Comparison of ENCODE assay signal across 9 cellular contexts in the genomic region with DNA sequence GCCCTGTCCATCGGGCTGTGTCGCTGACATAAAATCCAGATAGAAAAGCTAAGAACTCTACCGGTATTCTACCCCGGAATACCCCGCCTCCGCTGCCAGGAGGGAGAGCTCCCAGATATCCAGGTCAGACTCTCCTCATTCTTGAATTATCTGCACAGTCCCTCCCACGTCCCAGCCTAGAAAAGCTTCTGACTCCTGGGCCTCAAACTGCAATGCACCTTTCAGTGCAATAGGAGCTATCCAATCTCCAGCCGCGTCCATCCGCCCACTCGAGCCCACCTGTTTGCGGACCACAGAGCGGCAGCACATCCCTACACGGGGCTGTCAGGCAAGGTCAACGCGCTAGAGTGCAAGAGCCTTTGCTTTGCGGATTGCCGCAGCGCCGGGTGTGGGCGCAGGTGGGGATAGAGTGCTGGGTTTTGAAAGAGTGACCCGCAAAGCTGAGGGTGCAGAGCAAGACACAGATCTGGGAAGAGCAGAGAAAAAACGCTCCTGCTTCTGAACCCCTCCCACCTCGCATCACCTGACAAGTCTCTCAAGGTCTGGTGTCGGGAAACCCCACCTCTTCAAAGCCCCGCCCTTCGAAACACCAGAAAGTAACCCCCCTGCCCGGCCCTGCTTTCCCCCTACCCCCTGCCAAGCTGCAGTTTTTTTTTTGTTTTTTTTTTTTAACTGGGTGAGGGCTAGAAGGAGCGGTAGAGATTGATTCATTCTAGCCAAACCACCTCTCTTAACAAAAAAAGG. TPM values are rescaled to one million over a fixed set of nuclear protein-coding genes. Genes with fewer than 3 reads are reported as not detected.
A peak's percentile ranks its signal among the peaks of the same experiment; 100 is the strongest.
DNase-seq lines count a peak whose midpoint lies in the region; ATAC-seq, FAIRE-seq and TF ChIP-seq lines count a peak whose summit lies in the region.
"Had no signal": no experiment of that assay in that cellular context is flagged by ENCODE, and none has a peak within 500 bp of the region (broad histone marks: within the 10 kb centered on the region; RNA-seq: fewer than 3 reads in every experiment).

No MANE protein-coding gene starts in this region.

- peak; percentile 70 for TF ChIP-seq RAD21 in HepG2 (CRISPR knock-in tag; IDR thresholded peaks at IDR 0.05)

- H4K20me1 ChIP-seq in HepG2 (ENCODE audit: insufficient read depth, low read length), result peaks cover 3% of the 10 kb centered on the region; the same call in 1 of the 2 replicates

- H3K4me3 ChIP-seq in colonic mucosa (peak overlapping the region; percentile 79), HepG2 (replicated peaks in 1 of 3; ENCODE audit: insufficient read depth in 1 of 3, low read depth in 2 of 3, low read length in 3 of 3) (peak overlapping the region; percentile 92 to 98 (median 98))

- peak; percentile 75 for DNase-seq in Caki2 (ENCODE audit: low read depth)
- peak; percentile 75 for DNase-seq in NCI-H345 treated with DMSO at 0.1 percent for 48 hours (lab: John Stamatoyannopoulos, UW; ENCODE audit: unreplicated experiment)
- peak; percentile 91 for DNase-seq in activated CD4-positive, alpha-beta T cell treated with anti-CD3 and anti-CD28 coated beads, Interleukin-2, amount 10 ng/mL, durations not matched to agents 7 days and 5 days
- DNase-seq in colonic mucosa, result peak; percentile 94
- DNase-seq in HepG2 (ENCODE audit: low spot score), result peak; percentile 84
- peak; percentile 64 for DNase-seq in stimulated activated CD4-positive, alpha-beta T cell treated with anti-CD3 and anti-CD28 coated beads, Interleukin-2, amount 100 ng/mL, for 48 hours
- no peak for DNase-seq in D341Med (ENCODE audit: low spot score)

- peak in 1 of 2 experiments; percentile 59; a peak in 1 of 4 replicates for TF ChIP-seq POLR2A in HepG2 (IDR thresholded peaks at IDR 0.05; ENCODE audit: insufficient read depth in 1 of 2, low read depth in 2 of 2, low read length in 2 of 2)

- peak overlapping the region; percentile 94 for H3K4me2 ChIP-seq in HepG2 (ENCODE audit: low read depth, low read length)

- TF ChIP-seq CTCF in colonic mucosa (IDR thresholded peaks at IDR 0.05) (no peak), HepG2 (CRISPR knock-in tag; IDR thresholded peaks at IDR 0.05) (peak; percentile 63)

- intact Hi-C loops in colonic mucosa (cut with DNase I) (loop anchor here (10.0 kb wide), 1 partner anchor 102 kb away; a partner anchor contains a TSS), HepG2 (cut with micrococcal nuclease; ENCODE audit: unreplicated experiment) (loop anchor here (1.0 to 5.0 kb wide), 2 partner anchors 32 to 40 kb away; a partner anchor contains a TSS)

- peaks cover 53% of the 10 kb centered on the region for H3K4me1 Mint-ChIP-seq in activated CD4-positive, alpha-beta T cell treated with anti-CD3 and anti-CD28 coated beads, Interleukin-2, amount 10 ng/mL, durations not matched to agents 7 days and 5 days

- H3K27me3 Mint-ChIP-seq in activated CD4-positive, alpha-beta T cell treated with anti-CD3 and anti-CD28 coated beads, Interleukin-2, amount 10 ng/mL, durations not matched to agents 7 days and 5 days, result no peaks in the 10 kb centered on the region

- H2AFZ ChIP-seq in HepG2 (ENCODE audit: low read length), result no peak overlapping the region

- BruUV-seq in HepG2 (replicated peaks; lab: Mats Ljungman, UMichigan), result no TSS peak

- H3K9me3 Mint-ChIP-seq in activated CD4-positive, alpha-beta T cell treated with anti-CD3 and anti-CD28 coated beads, Interleukin-2, amount 10 ng/mL, durations not matched to agents 7 days and 5 days, result no peaks in the 10 kb centered on the region

- in situ Hi-C loops in Caki2 (cut with HindIII; ENCODE audit: low pct_unique_long_range_greater_than_20kb, low sequenced_read_pairs), result no loop called here
- in situ Hi-C loops in HepG2 (cut with HindIII; ENCODE audit: extremely low pct_ligation_motif_present, low pct_unique_long_range_greater_than_20kb), result no loop called here

- TF ChIP-seq EP300 in HepG2 (IDR thresholded peaks at IDR 0.05; ENCODE audit: low read depth in 2 of 2, low read length in 2 of 2), result peak in 1 of 2 experiments; percentile 26; a peak in 1 of 4 replicates
- no peak for TF ChIP-seq EP300 in HepG2 (CRISPR knock-in tag; IDR thresholded peaks at IDR 0.05; ENCODE audit: borderline replicate concordance)

- no peaks in the 10 kb centered on the region for H3K36me3 ChIP-seq in colonic mucosa
- H3K36me3 ChIP-seq in HepG2 (replicated peaks in 1 of 2; ENCODE audit: control insufficient read depth in 1 of 2, insufficient read depth in 2 of 2, low read length in 2 of 2), result 0 out of 5 replicates have a peak, but pooled peaks cover 0 to 2% of the 10 kb centered on the region in 2 experiments

- CTCF ChIA-PET in activated CD4-positive, alpha-beta T cell treated with anti-CD3 and anti-CD28 coated beads, Interleukin-2, amount 10 ng/mL, durations not matched to agents 7 days and 5 days (lab: Charles Lee), result interaction anchor here (0.8 to 2.0 kb wide), 6 partner anchors 11 to 78 kb away, joined by 3 to 11 read pairs (median 4); a partner anchor contains a TSS
- CTCF ChIA-PET in HepG2 (lab: Yijun Ruan, JAX; ENCODE audit: low intra/inter-chr PET ratio, low total read pairs), result no interaction called here

- peaks cover 47% of the 10 kb centered on the region for H3K36me3 Mint-ChIP-seq in activated CD4-positive, alpha-beta T cell treated with anti-CD3 and anti-CD28 coated beads, Interleukin-2, amount 10 ng/mL, durations not matched to agents 7 days and 5 days (ENCODE audit: low read depth)

- 7% methylated on average over 26 of the region's 29 CpGs for WGBS in HepG2 (ENCODE audit: low lambda C conversion rate)

- H3K27me3 ChIP-seq in colonic mucosa (no peaks in the 10 kb centered on the region), HepG2 (ENCODE audit: control insufficient read depth in 1 of 2, insufficient read depth in 2 of 2, low read length in 2 of 2) (no peaks in the 10 kb centered on the region; a peak in 1 of 5 replicates)

- H3K79me2 ChIP-seq in HepG2 (ENCODE audit: insufficient read depth, low read length), result peaks cover 20% of the 10 kb centered on the region

- FAIRE-seq in HepG2 (lab: Jason Lieb, UNC), result peak; percentile 83
- FAIRE-seq: TTC549 had no signal

- H3K9me3 ChIP-seq in colonic mucosa (no peaks in the 10 kb centered on the region), HepG2 (ENCODE audit: low read length) (no peaks in the 10 kb centered on the region)

- peak overlapping the region; percentile 89 to 99 for H3K9ac ChIP-seq in colonic mucosa (ENCODE audit: low read depth in 2 of 2, low read length in 2 of 2)
- peak overlapping the region; percentile 92 for H3K9ac ChIP-seq in HepG2 (ENCODE audit: insufficient read depth, low read depth, low read length)

- peak overlapping the region; percentile 100 for H3K27ac ChIP-seq in colonic mucosa
- peak overlapping the region; percentile 83 for H3K27ac ChIP-seq in HepG2 (ENCODE audit: extremely low read length, insufficient read depth, low read length)

- POLR2A ChIA-PET in activated CD4-positive, alpha-beta T cell treated with anti-CD3 and anti-CD28 coated beads, Interleukin-2, amount 10 ng/mL, durations not matched to agents 7 days and 5 days (lab: Charles Lee), result interaction anchor here (0.9 kb wide), 1 partner anchor 11 kb away, joined by 3 read pairs; no protein-coding TSS in a partner anchor
- POLR2A ChIA-PET in HepG2 (lab: Yijun Ruan, JAX), result interaction anchor here (0.6 to 2.7 kb wide), 10 partner anchors 10 to 340 kb away, joined by 3 to 40 read pairs (median 9); a partner anchor contains a TSS

- peak overlapping the region; percentile 96 for H3K27ac Mint-ChIP-seq in activated CD4-positive, alpha-beta T cell treated with anti-CD3 and anti-CD28 coated beads, Interleukin-2, amount 10 ng/mL, durations not matched to agents 7 days and 5 days

- peak overlapping the region; percentile 99 for H3K4me3 Mint-ChIP-seq in activated CD4-positive, alpha-beta T cell treated with anti-CD3 and anti-CD28 coated beads, Interleukin-2, amount 10 ng/mL, durations not matched to agents 7 days and 5 days

- H3K4me1 ChIP-seq in colonic mucosa, result peaks cover 16% of the 10 kb centered on the region
- H3K4me1 ChIP-seq in HepG2 (ENCODE audit: insufficient read depth, low read length), result peaks cover 24% of the 10 kb centered on the region

- ATAC-seq in HG02759 (IDR thresholded peaks at IDR 0.05; ENCODE audit: unreplicated experiment), result peak; percentile 28
- peak; percentile 65 for ATAC-seq in HepG2

RNA-seq across cellular contexts. Expression of a gene that starts 1.3 kb away (rescaled TPM):
- 132 and 145 TPM in 2 replicates for total RNA-seq in Caki2 (2014; rRNA removed; shearing (Covaris generic); ENCODE audit: low replicate concordance)
- total RNA-seq in activated CD4-positive, alpha-beta T cell treated with anti-CD3 and anti-CD28 coated beads, Interleukin-2, amount 10 ng/mL, durations not matched to agents 7 days and 5 days, result 100 to 1,000 TPM; 246 to 263 TPM
- total RNA-seq in colonic mucosa, result 100 to 1,000 TPM; 204 to 235 TPM
- 16.4 and 32.3 TPM in 2 replicates for total RNA-seq in HepG2 (2016; rRNA removed; fragmentation: Illumina TruSeq; extraction: Trizol)
- total RNA-seq in HepG2 (2016; cell fraction: cytosol; rRNA removed; fragmentation: Illumina TruSeq; extraction: Trizol; ENCODE audit: low read depth), result 3.4 and 4.1 TPM in 2 replicates
- 13.6 and 35.0 TPM in 2 replicates for total RNA-seq in HepG2 (2016; cell fraction: insoluble cytoplasmic fraction; rRNA removed; fragmentation: Illumina TruSeq; extraction: Trizol)
- total RNA-seq in HepG2 (2016; cell fraction: membrane; rRNA removed; fragmentation: Illumina TruSeq; extraction: Trizol), result 11.4 and 11.8 TPM in 2 replicates
- 44.6 and 52.1 TPM in 2 replicates for total RNA-seq in HepG2 (2016; cell fraction: nucleus; rRNA removed; fragmentation: Illumina TruSeq; extraction: Trizol)
- polyA plus RNA-seq in HepG2 (2011; rRNA removed), result 27.4 and 34.1 TPM in 2 replicates
- 14.8 and 18.3 TPM in 2 replicates for polyA plus RNA-seq in HepG2 (2011; cell fraction: cytosol; rRNA removed)
- polyA plus RNA-seq in HepG2 (2011; cell fraction: nucleus; rRNA removed), result 62.2 and 64.2 TPM in 2 replicates
- 21.4 and 27.7 TPM in 2 replicates for polyA plus RNA-seq in HepG2 (2012)
- 3.1 and 3.4 TPM in 2 replicates for polyA plus RNA-seq in HepG2 (2016; cell fraction: cytosol; fragmentation: Illumina TruSeq; extraction: Trizol; ENCODE audit: low read depth)
- 15.2 and 22.3 TPM in 2 replicates for polyA plus RNA-seq in HepG2 (2016; cell fraction: insoluble cytoplasmic fraction; fragmentation: Illumina TruSeq; extraction: Trizol; ENCODE audit: low read depth)
- 9.3 and 9.6 TPM in 2 replicates for polyA plus RNA-seq in HepG2 (2016; cell fraction: membrane; fragmentation: Illumina TruSeq; extraction: Trizol; ENCODE audit: low read depth)
- 88.3 and 92.5 TPM in 2 replicates for polyA plus RNA-seq in HepG2 (2016; cell fraction: nucleus; fragmentation: Illumina TruSeq; extraction: Trizol; ENCODE audit: insufficient read depth, low read depth)
- polyA minus RNA-seq in HepG2 (2011; rRNA and poly(A)+ RNA removed; ENCODE audit: low replicate concordance), result 44.2 and 51.1 TPM in 2 replicates
- 23.7 and 33.9 TPM in 2 replicates for polyA minus RNA-seq in HepG2 (2011; cell fraction: cytosol; rRNA and poly(A)+ RNA removed)
- 18.7 and 22.5 TPM in 2 replicates for polyA minus RNA-seq in HepG2 (2011; cell fraction: nucleus; rRNA and poly(A)+ RNA removed)

RNA-seq across cellular contexts. Expression of a gene that starts 5.0 kb away (rescaled TPM):
- 16.1 and 16.6 TPM in 2 replicates for total RNA-seq in Caki2 (2014; rRNA removed; shearing (Covaris generic); ENCODE audit: low replicate concordance)
- total RNA-seq in activated CD4-positive, alpha-beta T cell treated with anti-CD3 and anti-CD28 coated beads, Interleukin-2, amount 10 ng/mL, durations not matched to agents 7 days and 5 days, result 10 to 100 TPM; 15.8 to 16.9 TPM
- total RNA-seq in colonic mucosa, result 10 to 100 TPM; 12.4 to 16.9 TPM
- total RNA-seq in HepG2 (2016; rRNA removed; fragmentation: Illumina TruSeq; extraction: Trizol), result 6.6 and 8.0 TPM in 2 replicates
- total RNA-seq in HepG2 (2016; cell fraction: cytosol; rRNA removed; fragmentation: Illumina TruSeq; extraction: Trizol; ENCODE audit: low read depth), result 2.3 and 2.6 TPM in 2 replicates
- 5.5 and 8.7 TPM in 2 replicates for total RNA-seq in HepG2 (2016; cell fraction: insoluble cytoplasmic fraction; rRNA removed; fragmentation: Illumina TruSeq; extraction: Trizol)
- total RNA-seq in HepG2 (2016; cell fraction: membrane; rRNA removed; fragmentation: Illumina TruSeq; extraction: Trizol), result 7.1 and 7.2 TPM in 2 replicates
- 5.7 and 6.4 TPM in 2 replicates for total RNA-seq in HepG2 (2016; cell fraction: nucleus; rRNA removed; fragmentation: Illumina TruSeq; extraction: Trizol)
- polyA plus RNA-seq in HepG2 (2011; rRNA removed), result 10.6 and 13.4 TPM in 2 replicates
- 8.3 and 11.3 TPM in 2 replicates for polyA plus RNA-seq in HepG2 (2011; cell fraction: cytosol; rRNA removed)
- polyA plus RNA-seq in HepG2 (2011; cell fraction: nucleus; rRNA removed), result 21.6 and 22.3 TPM in 2 replicates
- polyA plus RNA-seq in HepG2 (2012), result 7.0 and 7.7 TPM in 2 replicates
- 1.6 and 1.7 TPM in 2 replicates for polyA plus RNA-seq in HepG2 (2016; cell fraction: cytosol; fragmentation: Illumina TruSeq; extraction: Trizol; ENCODE audit: low read depth)
- 6.1 and 6.4 TPM in 2 replicates for polyA plus RNA-seq in HepG2 (2016; cell fraction: insoluble cytoplasmic fraction; fragmentation: Illumina TruSeq; extraction: Trizol; ENCODE audit: low read depth)
- 5.8 and 6.0 TPM in 2 replicates for polyA plus RNA-seq in HepG2 (2016; cell fraction: membrane; fragmentation: Illumina TruSeq; extraction: Trizol; ENCODE audit: low read depth)
- 12.9 TPM in 2 replicates for polyA plus RNA-seq in HepG2 (2016; cell fraction: nucleus; fragmentation: Illumina TruSeq; extraction: Trizol; ENCODE audit: insufficient read depth, low read depth)
- 17.5 and 28.0 TPM in 2 replicates for polyA minus RNA-seq in HepG2 (2011; rRNA and poly(A)+ RNA removed; ENCODE audit: low replicate concordance)
- polyA minus RNA-seq in HepG2 (2011; cell fraction: cytosol; rRNA and poly(A)+ RNA removed), result 5.7 and 6.2 TPM in 2 replicates
- polyA minus RNA-seq in HepG2 (2011; cell fraction: nucleus; rRNA and poly(A)+ RNA removed), result 7.8 and 9.8 TPM in 2 replicates

RNA-seq across cellular contexts. Expression of a gene that starts 10.2 kb away (rescaled TPM):
- 56.5 and 59.5 TPM in 2 replicates for total RNA-seq in Caki2 (2014; rRNA removed; shearing (Covaris generic); ENCODE audit: low replicate concordance)
- 100 to 1,000 TPM in 1 of 2 experiments, 10 to 100 TPM in 1; 98.9 to 113 TPM for total RNA-seq in activated CD4-positive, alpha-beta T cell treated with anti-CD3 and anti-CD28 coated beads, Interleukin-2, amount 10 ng/mL, durations not matched to agents 7 days and 5 days
- 10 to 100 TPM; 38.7 to 46.7 TPM for total RNA-seq in colonic mucosa
- 48.9 and 49.4 TPM in 2 replicates for total RNA-seq in HepG2 (2016; rRNA removed; fragmentation: Illumina TruSeq; extraction: Trizol)
- 9.4 and 11.8 TPM in 2 replicates for total RNA-seq in HepG2 (2016; cell fraction: cytosol; rRNA removed; fragmentation: Illumina TruSeq; extraction: Trizol; ENCODE audit: low read depth)
- total RNA-seq in HepG2 (2016; cell fraction: insoluble cytoplasmic fraction; rRNA removed; fragmentation: Illumina TruSeq; extraction: Trizol), result 39.5 and 51.1 TPM in 2 replicates
- total RNA-seq in HepG2 (2016; cell fraction: membrane; rRNA removed; fragmentation: Illumina TruSeq; extraction: Trizol), result 35.4 and 40.7 TPM in 2 replicates
- total RNA-seq in HepG2 (2016; cell fraction: nucleus; rRNA removed; fragmentation: Illumina TruSeq; extraction: Trizol), result 28.1 and 35.0 TPM in 2 replicates
- 21.5 and 21.8 TPM in 2 replicates for polyA plus RNA-seq in HepG2 (2011; rRNA removed)
- polyA plus RNA-seq in HepG2 (2011; cell fraction: cytosol; rRNA removed), result 8.9 and 9.8 TPM in 2 replicates
- polyA plus RNA-seq in HepG2 (2011; cell fraction: nucleus; rRNA removed), result 37.6 and 42.8 TPM in 2 replicates
- 28.0 and 40.6 TPM in 2 replicates for polyA plus RNA-seq in HepG2 (2012)
- 9.5 and 11.3 TPM in 2 replicates for polyA plus RNA-seq in HepG2 (2016; cell fraction: cytosol; fragmentation: Illumina TruSeq; extraction: Trizol; ENCODE audit: low read depth)
- 46.2 and 62.5 TPM in 2 replicates for polyA plus RNA-seq in HepG2 (2016; cell fraction: insoluble cytoplasmic fraction; fragmentation: Illumina TruSeq; extraction: Trizol; ENCODE audit: low read depth)
- polyA plus RNA-seq in HepG2 (2016; cell fraction: membrane; fragmentation: Illumina TruSeq; extraction: Trizol; ENCODE audit: low read depth), result 27.7 and 31.8 TPM in 2 replicates
- 75.8 and 76.6 TPM in 2 replicates for polyA plus RNA-seq in HepG2 (2016; cell fraction: nucleus; fragmentation: Illumina TruSeq; extraction: Trizol; ENCODE audit: insufficient read depth, low read depth)
- polyA minus RNA-seq in HepG2 (2011; rRNA and poly(A)+ RNA removed; ENCODE audit: low replicate concordance), result 15.6 and 16.1 TPM in 2 replicates
- 7.0 and 9.3 TPM in 2 replicates for polyA minus RNA-seq in HepG2 (2011; cell fraction: cytosol; rRNA and poly(A)+ RNA removed)
- 10.8 and 15.5 TPM in 2 replicates for polyA minus RNA-seq in HepG2 (2011; cell fraction: nucleus; rRNA and poly(A)+ RNA removed)

RNA-seq across cellular contexts. Expression of a gene that starts 13.8 kb away (rescaled TPM):
- total RNA-seq in Caki2 (2014; rRNA removed; shearing (Covaris generic); ENCODE audit: low replicate concordance), result 38.8 and 53.7 TPM in 2 replicates
- total RNA-seq in activated CD4-positive, alpha-beta T cell treated with anti-CD3 and anti-CD28 coated beads, Interleukin-2, amount 10 ng/mL, durations not matched to agents 7 days and 5 days, result 10 to 100 TPM; 52.6 to 52.8 TPM
- total RNA-seq in colonic mucosa (10 to 100 TPM; 29.9 to 34.7 TPM), HepG2 (2016; rRNA removed; fragmentation: Illumina TruSeq; extraction: Trizol) (16.5 and 22.9 TPM in 2 replicates)
- total RNA-seq in HepG2 (2016; cell fraction: cytosol; rRNA removed; fragmentation: Illumina TruSeq; extraction: Trizol; ENCODE audit: low read depth), result 5.6 and 5.8 TPM in 2 replicates
- 14.4 and 22.0 TPM in 2 replicates for total RNA-seq in HepG2 (2016; cell fraction: insoluble cytoplasmic fraction; rRNA removed; fragmentation: Illumina TruSeq; extraction: Trizol)
- total RNA-seq in HepG2 (2016; cell fraction: membrane; rRNA removed; fragmentation: Illumina TruSeq; extraction: Trizol), result 14.1 and 14.8 TPM in 2 replicates
- 21.1 and 24.8 TPM in 2 replicates for total RNA-seq in HepG2 (2016; cell fraction: nucleus; rRNA removed; fragmentation: Illumina TruSeq; extraction: Trizol)
- 47.4 and 55.8 TPM in 2 replicates for polyA plus RNA-seq in HepG2 (2011; rRNA removed)
- 24.1 and 32.5 TPM in 2 replicates for polyA plus RNA-seq in HepG2 (2011; cell fraction: cytosol; rRNA removed)
- 260 and 280 TPM in 2 replicates for polyA plus RNA-seq in HepG2 (2011; cell fraction: nucleus; rRNA removed)
- polyA plus RNA-seq in HepG2 (2012), result 33.1 and 35.4 TPM in 2 replicates
- 4.2 and 4.6 TPM in 2 replicates for polyA plus RNA-seq in HepG2 (2016; cell fraction: cytosol; fragmentation: Illumina TruSeq; extraction: Trizol; ENCODE audit: low read depth)
- 12.1 and 14.6 TPM in 2 replicates for polyA plus RNA-seq in HepG2 (2016; cell fraction: insoluble cytoplasmic fraction; fragmentation: Illumina TruSeq; extraction: Trizol; ENCODE audit: low read depth)
- 9.4 and 10.4 TPM in 2 replicates for polyA plus RNA-seq in HepG2 (2016; cell fraction: membrane; fragmentation: Illumina TruSeq; extraction: Trizol; ENCODE audit: low read depth)
- polyA plus RNA-seq in HepG2 (2016; cell fraction: nucleus; fragmentation: Illumina TruSeq; extraction: Trizol; ENCODE audit: insufficient read depth, low read depth), result 53.5 and 54.5 TPM in 2 replicates
- 47.5 and 84.0 TPM in 2 replicates for polyA minus RNA-seq in HepG2 (2011; rRNA and poly(A)+ RNA removed; ENCODE audit: low replicate concordance)
- polyA minus RNA-seq in HepG2 (2011; cell fraction: cytosol; rRNA and poly(A)+ RNA removed), result 16.0 and 18.0 TPM in 2 replicates
- 45.7 and 51.1 TPM in 2 replicates for polyA minus RNA-seq in HepG2 (2011; cell fraction: nucleus; rRNA and poly(A)+ RNA removed)

RNA-seq across cellular contexts. Expression of a gene that starts 23.1 kb away (rescaled TPM):
- 151 and 264 TPM in 2 replicates for total RNA-seq in Caki2 (2014; rRNA removed; shearing (Covaris generic); ENCODE audit: low replicate concordance)
- 10 to 100 TPM; 57.0 to 67.2 TPM for total RNA-seq in activated CD4-positive, alpha-beta T cell treated with anti-CD3 and anti-CD28 coated beads, Interleukin-2, amount 10 ng/mL, durations not matched to agents 7 days and 5 days
- total RNA-seq in colonic mucosa (10 to 100 TPM; 36.5 to 77.0 TPM), HepG2 (2016; rRNA removed; fragmentation: Illumina TruSeq; extraction: Trizol) (87.0 and 118 TPM in 2 replicates)
- total RNA-seq in HepG2 (2016; cell fraction: cytosol; rRNA removed; fragmentation: Illumina TruSeq; extraction: Trizol; ENCODE audit: low read depth), result 21.9 and 25.1 TPM in 2 replicates
- total RNA-seq in HepG2 (2016; cell fraction: insoluble cytoplasmic fraction; rRNA removed; fragmentation: Illumina TruSeq; extraction: Trizol), result 97.0 and 123 TPM in 2 replicates
- 19.5 and 24.7 TPM in 2 replicates for total RNA-seq in HepG2 (2016; cell fraction: membrane; rRNA removed; fragmentation: Illumina TruSeq; extraction: Trizol)
- total RNA-seq in HepG2 (2016; cell fraction: nucleus; rRNA removed; fragmentation: Illumina TruSeq; extraction: Trizol), result 35.5 and 41.4 TPM in 2 replicates
- polyA plus RNA-seq in HepG2 (2011; rRNA removed), result 75.5 and 92.2 TPM in 2 replicates
- 41.4 and 48.4 TPM in 2 replicates for polyA plus RNA-seq in HepG2 (2011; cell fraction: cytosol; rRNA removed)
- 65.1 and 96.7 TPM in 2 replicates for polyA plus RNA-seq in HepG2 (2011; cell fraction: nucleus; rRNA removed)
- polyA plus RNA-seq in HepG2 (2012), result 78.6 and 94.5 TPM in 2 replicates
- polyA plus RNA-seq in HepG2 (2016; cell fraction: cytosol; fragmentation: Illumina TruSeq; extraction: Trizol; ENCODE audit: low read depth), result 20.6 and 21.5 TPM in 2 replicates
- polyA plus RNA-seq in HepG2 (2016; cell fraction: insoluble cytoplasmic fraction; fragmentation: Illumina TruSeq; extraction: Trizol; ENCODE audit: low read depth), result 142 and 148 TPM in 2 replicates
- 20.0 and 22.3 TPM in 2 replicates for polyA plus RNA-seq in HepG2 (2016; cell fraction: membrane; fragmentation: Illumina TruSeq; extraction: Trizol; ENCODE audit: low read depth)
- 80.0 and 80.7 TPM in 2 replicates for polyA plus RNA-seq in HepG2 (2016; cell fraction: nucleus; fragmentation: Illumina TruSeq; extraction: Trizol; ENCODE audit: insufficient read depth, low read depth)
- 11.7 and 27.1 TPM in 2 replicates for polyA minus RNA-seq in HepG2 (2011; rRNA and poly(A)+ RNA removed; ENCODE audit: low replicate concordance)
- polyA minus RNA-seq in HepG2 (2011; cell fraction: cytosol; rRNA and poly(A)+ RNA removed), result 14.2 and 19.7 TPM in 2 replicates
- polyA minus RNA-seq in HepG2 (2011; cell fraction: nucleus; rRNA and poly(A)+ RNA removed), result 28.1 and 34.1 TPM in 2 replicates
